ENCODE assay signal across 32 cellular contexts in genomic region chr2:187819624-187820023, GRCh38.
"Had no signal": no experiment of that assay in that cellular context is flagged by ENCODE, and none has a peak within 500 bp of the region (broad histone marks: within the 10 kb centered on the region; RNA-seq: fewer than 3 reads in every experiment).

No MANE protein-coding gene starts in this region.

- H3K4me1 ChIP-seq: SJCRH30 had no signal

- H3K9me3 Mint-ChIP-seq: activated CD4-positive, alpha-beta memory T cell treated with anti-CD3 and anti-CD28 coated beads, Interleukin-2, amount 10 ng/mL, durations not matched to agents 7 days and 5 days; activated naive CD8-positive, alpha-beta T cell treated with anti-CD3 and anti-CD28 coated beads for 36 hours had no signal

- ATAC-seq: activated CD8-positive, alpha-beta memory T cell treated with anti-CD3 and anti-CD28 coated beads, Interleukin-2, amount 10 ng/mL, durations not matched to agents 7 days and 5 days had no signal

- H3K27me3 Mint-ChIP-seq: activated CD4-positive, alpha-beta memory T cell treated with anti-CD3 and anti-CD28 coated beads, Interleukin-2, amount 10 ng/mL, durations not matched to agents 7 days and 5 days; activated CD8-positive, alpha-beta memory T cell treated with anti-CD3 and anti-CD28 coated beads, Interleukin-2, amount 10 ng/mL, durations not matched to agents 7 days and 5 days; activated naive CD8-positive, alpha-beta T cell treated with anti-CD3 and anti-CD28 coated beads for 36 hours had no signal

- H3K27ac Mint-ChIP-seq: activated CD4-positive, alpha-beta memory T cell treated with anti-CD3 and anti-CD28 coated beads, Interleukin-2, amount 10 ng/mL, durations not matched to agents 7 days and 5 days; activated CD8-positive, alpha-beta memory T cell treated with anti-CD3 and anti-CD28 coated beads, Interleukin-2, amount 10 ng/mL, durations not matched to agents 7 days and 5 days; activated naive CD8-positive, alpha-beta T cell treated with anti-CD3 and anti-CD28 coated beads for 36 hours had no signal

- DNase-seq: activated CD4-positive, alpha-beta memory T cell treated with anti-CD3 and anti-CD28 coated beads, Interleukin-2, amount 10 ng/mL, durations not matched to agents 7 days and 5 days; activated CD4-positive, alpha-beta T cell treated with anti-CD3 and anti-CD28 coated beads for 1 hour; activated CD4-positive, alpha-beta T cell treated with anti-CD3 and anti-CD28 coated beads for 48 hours; activated CD4-positive, CD25-positive, alpha-beta regulatory T cell; activated CD8-positive, alpha-beta memory T cell treated with anti-CD3 and anti-CD28 coated beads for 24 hours; activated CD8-positive, alpha-beta memory T cell treated with anti-CD3 and anti-CD28 coated beads, Interleukin-2, amount 10 ng/mL, durations not matched to agents 7 days and 5 days; activated CD8-positive, alpha-beta memory T cell treated with anti-CD3 and anti-CD28 coated beads, Interleukin-2, amount 50 U/mL, for 48 hours; activated effector memory CD4-positive, alpha-beta T cell treated with anti-CD3 and anti-CD28 coated beads, Interleukin-2, amount 50 U/mL, for 16 hours; activated naive CD4-positive, alpha-beta T cell; activated naive CD4-positive, alpha-beta T cell treated with anti-CD3 and anti-CD28 coated beads, Interleukin-2, amount 50 U/mL, for 16 hours; activated naive CD8-positive, alpha-beta T cell treated with anti-CD3 and anti-CD28 coated beads for 36 hours; activated T-cell treated with anti-CD3 and anti-CD28 coated beads, Interleukin-2, amount 50 U/mL, for 48 hours; amniotic stem cell; aorta; brain microvascular endothelial cell; central memory CD4-positive, alpha-beta T cell; Kasumi-1; NCI-H1105; NCI-H1417 treated with DMSO at 0.1 percent for 48 hours; NCI-H187 treated with DMSO at 0.1 percent for 48 hours; NCI-H2081; NCI-H2171 treated with DMSO at 0.1 percent for 48 hours; NCI-H2227 treated with DMSO at 0.1 percent for 48 hours; NCI-H524; NCI-H748 treated with DMSO at 0.1 percent for 48 hours; NK-92 treated with Interleukin-12 subunit alpha and Interleukin-12 subunit beta, amount 100 ng/mL, for 24 hours; PC-9; Right ventricle myocardium superior; SJCRH30; T1000; WERI-Rb-1 had no signal

- H2AFZ ChIP-seq: PC-9 had no signal

- H3K27ac ChIP-seq: brain microvascular endothelial cell, PC-9, SJCRH30, SK-N-MC, WERI-Rb-1 had no signal

- H3K36me3 ChIP-seq: brain microvascular endothelial cell, SJCRH30, WERI-Rb-1 had no signal

- H3K4me1 Mint-ChIP-seq: activated CD4-positive, alpha-beta memory T cell treated with anti-CD3 and anti-CD28 coated beads, Interleukin-2, amount 10 ng/mL, durations not matched to agents 7 days and 5 days; activated CD8-positive, alpha-beta memory T cell treated with anti-CD3 and anti-CD28 coated beads, Interleukin-2, amount 10 ng/mL, durations not matched to agents 7 days and 5 days; activated naive CD8-positive, alpha-beta T cell treated with anti-CD3 and anti-CD28 coated beads for 36 hours had no signal

- H3K4me3 Mint-ChIP-seq: activated CD4-positive, alpha-beta memory T cell treated with anti-CD3 and anti-CD28 coated beads, Interleukin-2, amount 10 ng/mL, durations not matched to agents 7 days and 5 days; activated CD8-positive, alpha-beta memory T cell treated with anti-CD3 and anti-CD28 coated beads, Interleukin-2, amount 10 ng/mL, durations not matched to agents 7 days and 5 days; activated naive CD8-positive, alpha-beta T cell treated with anti-CD3 and anti-CD28 coated beads for 36 hours had no signal

- H3K27me3 ChIP-seq: brain microvascular endothelial cell, SJCRH30 had no signal

- H3K4me3 ChIP-seq: PC-9, SJCRH30, SK-N-MC had no signal

- H3K4me2 ChIP-seq: PC-9 had no signal

- H3K36me3 Mint-ChIP-seq: activated CD8-positive, alpha-beta memory T cell treated with anti-CD3 and anti-CD28 coated beads, Interleukin-2, amount 10 ng/mL, durations not matched to agents 7 days and 5 days; activated naive CD8-positive, alpha-beta T cell treated with anti-CD3 and anti-CD28 coated beads for 36 hours had no signal
